In genomic region chr16:85460983-85461813, GRCh38 we compare ENCODE assay signal across 8 cellular contexts.
A peak's percentile ranks its signal among the peaks of the same experiment; 100 is the strongest.
DNase-seq lines count a peak whose midpoint lies in the region; ATAC-seq and TF ChIP-seq lines count a peak whose summit lies in the region.

No MANE protein-coding gene starts in this region.

- no peaks in the 10 kb centered on the region for H3K9me2 ChIP-seq in Loucy (replicated peaks; ENCODE audit: low read depth, low read length)

- H2AFZ ChIP-seq in Loucy (ENCODE audit: low read length) = no peak overlapping the region

- peaks cover 2% of the 10 kb centered on the region; the same call in 1 of the 2 replicates for H3F3A ChIP-seq in Loucy (ENCODE audit: low read depth)

- ATAC-seq in mucosa of descending colon = peak; percentile 57
- ATAC-seq in GM19397 (IDR thresholded peaks at IDR 0.05; ENCODE audit: unreplicated experiment) = no peak
- ATAC-seq in GM18861 (IDR thresholded peaks at IDR 0.05; ENCODE audit: unreplicated experiment) = no peak

- peak overlapping the region; percentile 71 for H3K9ac ChIP-seq in BLaER1
- H3K9ac ChIP-seq in Loucy (ENCODE audit: low read depth, low read length, poor library complexity, severe bottlenecking) = peak overlapping the region; percentile 88

- H4K20me1 ChIP-seq in BLaER1 (no peaks in the 10 kb centered on the region), Loucy (ENCODE audit: insufficient read depth, low read length, poor library complexity, severe bottlenecking) (no peaks in the 10 kb centered on the region)

- H3K79me2 ChIP-seq in Loucy (ENCODE audit: insufficient read depth, low read length) = peaks cover 51% of the 10 kb centered on the region; the same call in 1 of the 2 replicates

- intact Hi-C loops in adrenal gland (cut with DNase I) = no loop called here
- intact Hi-C loops in mucosa of descending colon (cut with DNase I, micrococcal nuclease) = no loop called here

- peak in 5 of 7 donors; percentile 39 to 63 (median 53) for DNase-seq in adrenal gland
- DNase-seq in mucosa of descending colon = no peak
- DNase-seq in NCI-H2196 (lab: John Stamatoyannopoulos, UW; ENCODE audit: unreplicated experiment) = no peak
- no peak for DNase-seq in NK-92 treated with Interleukin-12 subunit alpha and Interleukin-12 subunit beta, amount 100 ng/mL, for 24 hours (lab: John Stamatoyannopoulos, UW)

- H3K27ac ChIP-seq in BLaER1 (peak overlapping the region; percentile 80), adrenal gland (peak overlapping the region in 3 of 5 donors; percentile 48 to 75 (median 66))

- no peak for TF ChIP-seq CTCF in Loucy (conservative IDR thresholded peaks at IDR 0.05; ENCODE audit: low read length)
- no peak for TF ChIP-seq CTCF in adrenal gland (IDR thresholded peaks at IDR 0.05)
- TF ChIP-seq CTCF in mucosa of descending colon (IDR thresholded peaks at IDR 0.05) = no peak

- peak overlapping the region; percentile 62 for H3K4me3 ChIP-seq in BLaER1
- peak overlapping the region; percentile 85 for H3K4me3 ChIP-seq in Loucy (ENCODE audit: low read length, poor library complexity, severe bottlenecking)
- H3K4me3 ChIP-seq in adrenal gland = peak overlapping the region in 1 of 4 donors; percentile 49
- no peak overlapping the region for H3K4me3 ChIP-seq in mucosa of descending colon

- H3K4me1 ChIP-seq in BLaER1 (peaks cover 97% of the 10 kb centered on the region), Loucy (ENCODE audit: insufficient read depth, low read length, poor library complexity, severe bottlenecking) (peaks cover 86% of the 10 kb centered on the region), adrenal gland (replicated peaks in 1 of 2) (peaks cover 33 to 69% of the 10 kb centered on the region in 2 donors), mucosa of descending colon (ENCODE audit: low read depth) (peaks cover 29% of the 10 kb centered on the region)

- WGBS in adrenal gland, 4 donors = 41 to 50% (median 45%) methylated on average over 7 to 16 of the region's 16 CpGs

- H3K9me3 ChIP-seq in BLaER1 = no peaks in the 10 kb centered on the region
- no peaks in the 10 kb centered on the region for H3K9me3 ChIP-seq in Loucy (ENCODE audit: insufficient read depth, low read depth, low read length)
- H3K9me3 ChIP-seq in adrenal gland (replicated peaks in 1 of 3) = no peaks in the 10 kb centered on the region
- H3K9me3 ChIP-seq in mucosa of descending colon = no peaks in the 10 kb centered on the region

- no peak for TF ChIP-seq POLR2A in adrenal gland (IDR thresholded peaks at IDR 0.05)

- H3K4me2 ChIP-seq in BLaER1 = peak overlapping the region; percentile 98
- H3K4me2 ChIP-seq in Loucy (ENCODE audit: low read depth, low read length, poor library complexity, severe bottlenecking) = peak overlapping the region; percentile 89

- H3K27me3 ChIP-seq in BLaER1 = no peaks in the 10 kb centered on the region
- H3K27me3 ChIP-seq in Loucy (ENCODE audit: insufficient read depth, low read length, poor library complexity, severe bottlenecking) = no peaks in the 10 kb centered on the region
- no peaks in the 10 kb centered on the region for H3K27me3 ChIP-seq in adrenal gland

- H3K36me3 ChIP-seq in BLaER1 (no peaks in the 10 kb centered on the region), Loucy (ENCODE audit: insufficient read depth, low read length) (no peaks in the 10 kb centered on the region), adrenal gland (replicated peaks in 1 of 2) (no peaks in the 10 kb centered on the region), mucosa of descending colon (ENCODE audit: low read depth) (no peaks in the 10 kb centered on the region)

Comparison
In these comparisons a context has a peak if more than half of its experiments do, and no peak if none do; other contexts are left out.
1. DNase-seq: peak in adrenal gland (5 of 7); none in mucosa of descending colon (0 of 3), NCI-H2196 (single experiment) and NK-92 treated with Interleukin-12 subunit alpha and Interleukin-12 subunit beta, amount 100 ng/mL, for 24 hours (single experiment).